Comparison of ENCODE assay signal across 26 cellular contexts in the genomic region with DNA sequence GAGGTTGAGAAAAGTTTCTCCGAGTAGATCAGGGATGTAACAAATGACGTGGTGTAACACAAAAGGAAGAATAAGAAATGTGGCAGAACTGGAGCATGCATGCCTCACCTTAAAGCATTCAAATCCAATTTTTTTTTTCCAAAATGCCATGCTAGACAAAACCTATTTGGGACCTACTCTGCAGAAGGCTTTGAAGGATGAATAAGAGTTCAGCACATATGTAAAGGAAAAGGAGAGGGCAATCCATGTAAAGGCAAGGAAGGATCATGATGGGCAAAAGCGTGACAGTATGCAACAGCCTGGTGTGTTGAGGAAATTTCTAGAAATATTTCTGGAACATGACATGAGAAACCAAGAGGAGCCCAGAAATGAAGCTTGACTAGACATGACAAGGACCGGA.
"Had no signal": no experiment of that assay in that cellular context is flagged by ENCODE, and none has a peak within 500 bp of the region (broad histone marks: within the 10 kb centered on the region; RNA-seq: fewer than 3 reads in every experiment).

No MANE protein-coding gene starts in this region.

- H3K4me3 Mint-ChIP-seq: activated naive CD8-positive, alpha-beta T cell; effector memory CD8-positive, alpha-beta T cell; naive B cell; stimulated activated effector memory CD8-positive, alpha-beta T cell treated with anti-CD3 and anti-CD28 coated beads, Interleukin-12 subunit alpha, Interleukin-12 subunit beta, amount 100 ng/mL, for 72 hours; T-helper 2 cell treated with Interferon-gamma antibody and Interleukin-4, amounts not matched to agents 5 μg/mL and 100 μg/mL, for 36 hours had no signal

- ATAC-seq: effector memory CD8-positive, alpha-beta T cell; esophagus mucosa; left lung; sciatic nerve; stimulated activated effector memory CD8-positive, alpha-beta T cell treated with anti-CD3 and anti-CD28 coated beads, Interleukin-12 subunit alpha, Interleukin-12 subunit beta, amount 100 ng/mL, for 72 hours had no signal

- H3K4me3 ChIP-seq: colonic mucosa, dorsolateral prefrontal cortex, hepatocyte, left lung, lung, uterus had no signal

- H3K9me3 Mint-ChIP-seq: effector memory CD8-positive, alpha-beta T cell had no signal

- DNase-seq: activated CD4-positive, CD25-positive, alpha-beta regulatory T cell treated with anti-CD3 and anti-CD28 coated beads, Interleukin-2, amount 50 U/mL, for 72 hours; activated gamma-delta T cell treated with Interleukin-2 at 50 U/mL for 16 hours; amniotic stem cell; colonic mucosa; dorsolateral prefrontal cortex; effector memory CD8-positive, alpha-beta T cell; glutamatergic neuron; kidney glomerular epithelial cell; left lung; naive B cell; small intestine; stimulated activated CD4-positive, alpha-beta T cell treated with anti-CD3 and anti-CD28 coated beads, Interleukin-2, amount 100 ng/mL, for 24 hours; trophoblast cell; uterus; WERI-Rb-1 had no signal

- H3K27ac Mint-ChIP-seq: T-helper 2 cell treated with Interferon-gamma antibody and Interleukin-4, amounts not matched to agents 5 μg/mL and 100 μg/mL, for 36 hours had no signal

- H3K9me3 ChIP-seq: colonic mucosa, left lung, uterus had no signal

- H3K4me2 ChIP-seq: hepatocyte had no signal

- H3K27me3 ChIP-seq: colonic mucosa, dorsolateral prefrontal cortex, hepatocyte, left lung, uterus had no signal

- H3K27me3 Mint-ChIP-seq: activated naive CD8-positive, alpha-beta T cell; effector memory CD8-positive, alpha-beta T cell; naive B cell had no signal

- H2AFZ ChIP-seq: hepatocyte had no signal

- H3K27ac ChIP-seq: colonic mucosa, dorsolateral prefrontal cortex, hepatocyte, left lung, uterus, WERI-Rb-1 had no signal

- H3K4me1 ChIP-seq: colonic mucosa, uterus had no signal

- FAIRE-seq: bronchial epithelial cell, endothelial cell of umbilical vein, frontal cortex, small intestine, TTC549 had no signal

- H3K36me3 ChIP-seq: colonic mucosa, uterus, WERI-Rb-1 had no signal

- H3K79me2 ChIP-seq: hepatocyte had no signal
